In genomic region chr16:68070249-68070725, GRCh38 we compare ENCODE assay signal across 11 cellular contexts. TPM values are rescaled to one million over a fixed set of nuclear protein-coding genes. Genes with fewer than 3 reads are reported as not detected.
DNase-seq lines count a peak whose midpoint lies in the region; ATAC-seq and TF ChIP-seq lines count a peak whose summit lies in the region.
"Had no signal": no experiment of that assay in that cellular context is flagged by ENCODE, and none has a peak within 500 bp of the region (broad histone marks: within the 10 kb centered on the region; RNA-seq: fewer than 3 reads in every experiment).

No MANE protein-coding gene starts in this region.

- H3K4me3 ChIP-seq in CD8-positive, alpha-beta T cell (ENCODE audit: low read depth, low read length), result peak overlapping the region; percentile 17
- H3K4me3 ChIP-seq in MG63 (no peak overlapping the region), dorsolateral prefrontal cortex (no peak overlapping the region)

- H3K9me3 ChIP-seq in CD8-positive, alpha-beta T cell (ENCODE audit: low read length), result no peaks in the 10 kb centered on the region
- H3K9me3 ChIP-seq in MG63, result no peaks in the 10 kb centered on the region

- no peaks in the 10 kb centered on the region for H3K27me3 Mint-ChIP-seq in CD8-positive, alpha-beta T cell (ENCODE audit: low read depth)
- H3K27me3 Mint-ChIP-seq in activated CD4-positive, alpha-beta memory T cell treated with anti-CD3 and anti-CD28 coated beads, Interleukin-2, amount 10 ng/mL, durations not matched to agents 7 days and 5 days, result no peaks in the 10 kb centered on the region
- no peaks in the 10 kb centered on the region for H3K27me3 Mint-ChIP-seq in natural killer cell treated with Interleukin-12 subunit alpha and Interleukin-12 subunit beta and Interleukin-15 and Interleukin-18, amount 100 ng/mL, for 72 hours
- no peaks in the 10 kb centered on the region for H3K27me3 Mint-ChIP-seq in progenitor cell of endocrine pancreas

- H3K27me3 ChIP-seq in CD8-positive, alpha-beta T cell (ENCODE audit: insufficient read depth, low read length), result no peaks in the 10 kb centered on the region
- H3K27me3 ChIP-seq in MG63 (no peaks in the 10 kb centered on the region), dorsolateral prefrontal cortex (no peaks in the 10 kb centered on the region)

- no peaks in the 10 kb centered on the region for H3K9me3 Mint-ChIP-seq in CD8-positive, alpha-beta T cell
- no peaks in the 10 kb centered on the region for H3K9me3 Mint-ChIP-seq in activated CD4-positive, alpha-beta memory T cell treated with anti-CD3 and anti-CD28 coated beads, Interleukin-2, amount 10 ng/mL, durations not matched to agents 7 days and 5 days
- no peaks in the 10 kb centered on the region for H3K9me3 Mint-ChIP-seq in natural killer cell treated with Interleukin-12 subunit alpha and Interleukin-12 subunit beta and Interleukin-15 and Interleukin-18, amount 100 ng/mL, for 72 hours
- no peaks in the 10 kb centered on the region for H3K9me3 Mint-ChIP-seq in progenitor cell of endocrine pancreas (ENCODE audit: low read depth)

- no peak for TF ChIP-seq CTCF in CD8-positive, alpha-beta T cell (IDR thresholded peaks at IDR 0.05)
- TF ChIP-seq CTCF in dorsolateral prefrontal cortex (IDR thresholded peaks at IDR 0.05 in 54 of 56, conservative IDR thresholded peaks at IDR 0.05 in 2 of 56; ENCODE audit: low read depth in 1 of 56, partially characterized antibody in 56 of 56) (no peak), progenitor cell of endocrine pancreas (IDR thresholded peaks at IDR 0.05; ENCODE audit: unreplicated experiment) (no peak)

- H3K4me1 Mint-ChIP-seq in CD8-positive, alpha-beta T cell (ENCODE audit: low read depth), result peaks cover 82% of the 10 kb centered on the region
- peaks cover 88% of the 10 kb centered on the region for H3K4me1 Mint-ChIP-seq in activated CD4-positive, alpha-beta memory T cell treated with anti-CD3 and anti-CD28 coated beads, Interleukin-2, amount 10 ng/mL, durations not matched to agents 7 days and 5 days
- peaks cover 66 to 73% of the 10 kb centered on the region in 2 donors for H3K4me1 Mint-ChIP-seq in natural killer cell treated with Interleukin-12 subunit alpha and Interleukin-12 subunit beta and Interleukin-15 and Interleukin-18, amount 100 ng/mL, for 72 hours (ENCODE audit: low read depth in 2 of 2)
- H3K4me1 Mint-ChIP-seq in progenitor cell of endocrine pancreas (ENCODE audit: low read depth), result no peaks in the 10 kb centered on the region

- peak overlapping the region; percentile 63 for H3K4me3 Mint-ChIP-seq in CD8-positive, alpha-beta T cell
- H3K4me3 Mint-ChIP-seq in activated CD4-positive, alpha-beta memory T cell treated with anti-CD3 and anti-CD28 coated beads, Interleukin-2, amount 10 ng/mL, durations not matched to agents 7 days and 5 days, result peak overlapping the region; percentile 54
- H3K4me3 Mint-ChIP-seq in natural killer cell treated with Interleukin-12 subunit alpha and Interleukin-12 subunit beta and Interleukin-15 and Interleukin-18, amount 100 ng/mL, for 72 hours, result peak overlapping the region; percentile 81
- H3K4me3 Mint-ChIP-seq in progenitor cell of endocrine pancreas (ENCODE audit: low read depth), result no peak overlapping the region

- DNase-seq in CD8-positive, alpha-beta T cell, result no peak
- DNase-seq in activated CD4-positive, alpha-beta memory T cell treated with anti-CD3 and anti-CD28 coated beads, Interleukin-2, amount 10 ng/mL, durations not matched to agents 7 days and 5 days, result peak; percentile 45
- no peak for DNase-seq in natural killer cell treated with Interleukin-12 subunit alpha and Interleukin-12 subunit beta and Interleukin-15 and Interleukin-18, amount 100 ng/mL, for 72 hours (ENCODE audit: low spot score)
- DNase-seq in MG63 (no peak), dorsolateral prefrontal cortex (no peak), AG20443 (ENCODE audit: low spot score) (no peak), progenitor cell of endocrine pancreas (ENCODE audit: low spot score, unreplicated experiment) (no peak)
- DNase-seq: NCI-H1417 treated with DMSO at 0.1 percent for 48 hours had no signal

- peak overlapping the region; percentile 73 for H3K27ac Mint-ChIP-seq in CD8-positive, alpha-beta T cell
- H3K27ac Mint-ChIP-seq in activated CD4-positive, alpha-beta memory T cell treated with anti-CD3 and anti-CD28 coated beads, Interleukin-2, amount 10 ng/mL, durations not matched to agents 7 days and 5 days, result peak overlapping the region; percentile 95
- H3K27ac Mint-ChIP-seq in natural killer cell treated with Interleukin-12 subunit alpha and Interleukin-12 subunit beta and Interleukin-15 and Interleukin-18, amount 100 ng/mL, for 72 hours, result peak overlapping the region; percentile 88 to 93
- no peak overlapping the region for H3K27ac Mint-ChIP-seq in progenitor cell of endocrine pancreas

- POLR2A ChIA-PET in CD8-positive, alpha-beta T cell (lab: Charles Lee), result interaction anchor here (0.7 to 9.3 kb wide), 5 partner anchors 8 to 150 kb away, joined by 3 to 86 read pairs (median 3); partner anchors contain the start of gene NFATC3
- POLR2A ChIA-PET in activated CD4-positive, alpha-beta memory T cell treated with anti-CD3 and anti-CD28 coated beads, Interleukin-2, amount 10 ng/mL, durations not matched to agents 7 days and 5 days (lab: Charles Lee), result interaction anchor here (0.7 to 18.9 kb wide), 10 partner anchors 11 to 507 kb away, joined by 3 to 514 read pairs (median 6); partner anchors contain the start of genes DDX28, DUS2, GFOD2 and NFATC3

- peak overlapping the region; percentile 5 for H3K27ac ChIP-seq in CD8-positive, alpha-beta T cell (ENCODE audit: low read depth, low read length)
- H3K27ac ChIP-seq in dorsolateral prefrontal cortex, result no peak overlapping the region

- intact Hi-C loops in CD8-positive, alpha-beta T cell (cut with DNase I, micrococcal nuclease), result loop anchor here in 1 of 2 experiments (2.0 to 5.0 kb wide), 2 partner anchors 15 to 47 kb away; partner anchors contain the start of gene NFATC3
- intact Hi-C loops in dorsolateral prefrontal cortex (cut with DNase I), result no loop called here

- no peaks in the 10 kb centered on the region for H3K36me3 ChIP-seq in CD8-positive, alpha-beta T cell (ENCODE audit: insufficient read depth, low read length)
- no peaks in the 10 kb centered on the region for H3K36me3 ChIP-seq in MG63

- CTCF ChIA-PET in CD8-positive, alpha-beta T cell (lab: Charles Lee), result interaction anchor here (1.2 to 6.4 kb wide), 7 partner anchors 14 to 186 kb away, joined by 3 to 51 read pairs (median 9); partner anchors contain the start of genes NFATC3 and NRN1L
- CTCF ChIA-PET in activated CD4-positive, alpha-beta memory T cell treated with anti-CD3 and anti-CD28 coated beads, Interleukin-2, amount 10 ng/mL, durations not matched to agents 7 days and 5 days (lab: Charles Lee), result interaction anchor here (1.0 to 4.4 kb wide), 6 partner anchors 7 to 78 kb away, joined by 3 to 29 read pairs (median 5); partner anchors contain the start of gene NFATC3

- ATAC-seq in CD8-positive, alpha-beta T cell, result no peak
- ATAC-seq in HG02642 (IDR thresholded peaks at IDR 0.05; ENCODE audit: poor library complexity, unreplicated experiment), result peak; percentile 24
- peak in 1 of 2 donors; percentile 4 for ATAC-seq in natural killer cell treated with Interleukin-12 subunit alpha and Interleukin-12 subunit beta and Interleukin-15 and Interleukin-18, amount 100 ng/mL, for 72 hours
- ATAC-seq: sciatic nerve, SK-N-SH treated with all-trans-retinoic acid at 6 μM for 48 hours had no signal

- H3K4me1 ChIP-seq in CD8-positive, alpha-beta T cell (ENCODE audit: insufficient read depth, low read length), result peaks cover 79% of the 10 kb centered on the region

- H3K36me3 Mint-ChIP-seq in CD8-positive, alpha-beta T cell, result peaks cover 34% of the 10 kb centered on the region
- peaks cover 60% of the 10 kb centered on the region for H3K36me3 Mint-ChIP-seq in activated CD4-positive, alpha-beta memory T cell treated with anti-CD3 and anti-CD28 coated beads, Interleukin-2, amount 10 ng/mL, durations not matched to agents 7 days and 5 days (ENCODE audit: low read depth)
- H3K36me3 Mint-ChIP-seq in natural killer cell treated with Interleukin-12 subunit alpha and Interleukin-12 subunit beta and Interleukin-15 and Interleukin-18, amount 100 ng/mL, for 72 hours, result peaks cover 18% of the 10 kb centered on the region
- H3K36me3 Mint-ChIP-seq in progenitor cell of endocrine pancreas (ENCODE audit: insufficient read depth), result peaks cover 10% of the 10 kb centered on the region

RNA-seq across cellular contexts. Expression of gene NFATC3, which starts 14.9 kb away (rescaled TPM):
- 10 to 100 TPM; 79.4 to 85.2 TPM for total RNA-seq in CD8-positive, alpha-beta T cell
- total RNA-seq in activated CD4-positive, alpha-beta memory T cell treated with anti-CD3 and anti-CD28 coated beads, Interleukin-2, amount 10 ng/mL, durations not matched to agents 7 days and 5 days, result 100 to 1,000 TPM; 208 to 209 TPM
- total RNA-seq in natural killer cell treated with Interleukin-12 subunit alpha and Interleukin-12 subunit beta and Interleukin-15 and Interleukin-18, amount 100 ng/mL, for 72 hours, result 100 to 1,000 TPM in 1 of 2 donors, 10 to 100 TPM in 1; 91.9 to 131 TPM
- 4.5 and 4.6 TPM in 2 replicates for total RNA-seq in MG63 (2014; rRNA removed; shearing (Covaris generic); ENCODE audit: low replicate concordance)
- total RNA-seq in dorsolateral prefrontal cortex (10 to 100 TPM; 30.0 to 60.4 (median 40.8) TPM), progenitor cell of endocrine pancreas (48.7 and 51.8 TPM in 2 replicates)

RNA-seq across cellular contexts. Expression of gene DUS2, which starts 47.2 kb away (rescaled TPM):
- 1 to 10 TPM; 9.5 TPM for total RNA-seq in CD8-positive, alpha-beta T cell
- total RNA-seq in activated CD4-positive, alpha-beta memory T cell treated with anti-CD3 and anti-CD28 coated beads, Interleukin-2, amount 10 ng/mL, durations not matched to agents 7 days and 5 days, result 10 to 100 TPM; 23.8 to 24.4 TPM
- 10 to 100 TPM; 23.3 to 43.5 TPM for total RNA-seq in natural killer cell treated with Interleukin-12 subunit alpha and Interleukin-12 subunit beta and Interleukin-15 and Interleukin-18, amount 100 ng/mL, for 72 hours
- total RNA-seq in MG63 (2014; rRNA removed; shearing (Covaris generic); ENCODE audit: low replicate concordance), result 16.9 and 25.0 TPM in 2 replicates
- total RNA-seq in dorsolateral prefrontal cortex, result 10 to 100 TPM; 10.6 to 25.8 (median 17.6) TPM
- 18.8 and 21.2 TPM in 2 replicates for total RNA-seq in progenitor cell of endocrine pancreas

RNA-seq across cellular contexts. Expression of gene DDX28, which starts 47.3 kb away (rescaled TPM):
- 10 to 100 TPM; 18.5 to 20.9 TPM for total RNA-seq in CD8-positive, alpha-beta T cell
- 10 to 100 TPM; 11.6 to 12.3 TPM for total RNA-seq in activated CD4-positive, alpha-beta memory T cell treated with anti-CD3 and anti-CD28 coated beads, Interleukin-2, amount 10 ng/mL, durations not matched to agents 7 days and 5 days
- total RNA-seq in natural killer cell treated with Interleukin-12 subunit alpha and Interleukin-12 subunit beta and Interleukin-15 and Interleukin-18, amount 100 ng/mL, for 72 hours, result 10 to 100 TPM; 16.2 to 20.1 TPM
- total RNA-seq in MG63 (2014; rRNA removed; shearing (Covaris generic); ENCODE audit: low replicate concordance), result 17.9 and 18.0 TPM in 2 replicates
- total RNA-seq in dorsolateral prefrontal cortex (10 to 100 TPM in 3 of 120 experiments, 1 to 10 TPM in 117; 3.1 to 10.7 (median 6.9) TPM), progenitor cell of endocrine pancreas (9.5 and 10.4 TPM in 2 replicates)

RNA-seq across cellular contexts. Expression of gene DPEP2NB, which starts 54.6 kb away (rescaled TPM):
- total RNA-seq in CD8-positive, alpha-beta T cell, result not detected
- not detected for total RNA-seq in activated CD4-positive, alpha-beta memory T cell treated with anti-CD3 and anti-CD28 coated beads, Interleukin-2, amount 10 ng/mL, durations not matched to agents 7 days and 5 days
- total RNA-seq in natural killer cell treated with Interleukin-12 subunit alpha and Interleukin-12 subunit beta and Interleukin-15 and Interleukin-18, amount 100 ng/mL, for 72 hours, result not detected
- total RNA-seq in MG63 (2014; rRNA removed; shearing (Covaris generic); ENCODE audit: low replicate concordance), result not detected in 2 replicates
- total RNA-seq in dorsolateral prefrontal cortex (under 1 TPM in 2 of 120 experiments, not detected in 118; 0.41 to 0.43 TPM), progenitor cell of endocrine pancreas (not detected in 2 replicates)
- total RNA-seq: sciatic nerve had no signal
